In the genomic region with DNA sequence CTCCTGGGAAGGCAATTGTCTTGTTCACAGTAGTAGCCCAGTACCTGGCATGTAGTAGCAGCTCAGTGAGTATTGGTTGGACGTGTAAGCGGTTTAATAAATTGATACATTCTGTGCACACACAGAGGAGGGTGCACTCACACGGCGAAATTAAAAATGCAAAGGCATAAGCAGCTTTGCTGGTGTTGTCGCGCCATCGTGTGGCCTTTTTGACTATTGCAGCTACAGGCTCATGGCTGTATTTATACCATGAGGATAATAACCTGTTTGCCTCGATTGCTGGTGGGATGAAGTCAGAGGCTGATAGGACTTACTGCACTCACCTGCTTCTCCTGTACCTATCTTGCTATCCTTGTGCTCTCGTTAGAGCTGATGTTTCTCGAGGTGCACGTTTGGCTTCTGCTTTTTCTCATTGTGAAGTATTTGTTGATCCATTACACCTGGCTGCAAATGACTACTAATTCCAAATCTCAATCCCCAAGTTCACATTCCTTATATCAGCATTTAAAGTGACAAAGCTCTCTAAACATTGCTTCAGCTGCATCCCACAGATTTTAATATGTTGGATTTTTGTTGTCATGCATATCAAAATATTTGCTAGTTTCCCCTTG, we compare ENCODE assay signal across 8 cellular contexts.
DNase-seq lines count a peak whose midpoint lies in the region; ATAC-seq, FAIRE-seq and TF ChIP-seq lines count a peak whose summit lies in the region.

No MANE protein-coding gene starts in this region.

- H3K36me3 ChIP-seq in liver (ENCODE audit: control insufficient read depth in 4 of 4, insufficient read depth in 3 of 4, low read depth in 1 of 4, low read length in 3 of 4): no peaks in the 10 kb centered on the region

- POLR2A ChIA-PET in activated B cell treated with CpG ODN at 0.5 μM for 24 hours (lab: Charles Lee): no interaction called here

- DNase-seq in NCI-H2196 (lab: John Stamatoyannopoulos, UW; ENCODE audit: unreplicated experiment) (peak; percentile 69), activated B cell treated with CpG ODN at 0.5 μM for 24 hours (peak; percentile 26), chondrocyte (ENCODE audit: low spot score) (no peak)
- peak; percentile 10 for DNase-seq in stimulated activated CD8-positive, alpha-beta memory T cell treated with anti-CD3 and anti-CD28 coated beads, Interleukin-12 subunit alpha, Interleukin-12 subunit beta, amount 100 ng/mL, for 24 hours (ENCODE audit: extremely low read depth)

- ATAC-seq in GM18499 (IDR thresholded peaks at IDR 0.05; ENCODE audit: insufficient read depth, unreplicated experiment) (peak; percentile 69), HG03060 (IDR thresholded peaks at IDR 0.05; ENCODE audit: low read depth, unreplicated experiment) (peak; percentile 85), activated B cell treated with CpG ODN at 0.5 μM for 24 hours (ENCODE audit: low read depth) (peak; percentile 45)

- no peak for TF ChIP-seq CTCF in activated B cell treated with CpG ODN at 0.5 μM for 24 hours (IDR thresholded peaks at IDR 0.05)
- peak; percentile 96 for TF ChIP-seq CTCF in chondrocyte (IDR thresholded peaks at IDR 0.05)
- peak; percentile 92 for TF ChIP-seq CTCF in liver (IDR thresholded peaks at IDR 0.05; ENCODE audit: low read depth, low read length, missing input control)

- TF ChIP-seq RAD21 in liver (IDR thresholded peaks at IDR 0.05): peak; percentile 92 to 95

- no peaks in the 10 kb centered on the region for H3K4me1 ChIP-seq in liver (ENCODE audit: control insufficient read depth in 4 of 4, insufficient read depth in 4 of 4, low read length in 3 of 4)

- no peaks in the 10 kb centered on the region for H3K36me3 Mint-ChIP-seq in activated B cell treated with CpG ODN at 0.5 μM for 24 hours (ENCODE audit: low read depth)
- peaks cover 4% of the 10 kb centered on the region for H3K36me3 Mint-ChIP-seq in chondrocyte (ENCODE audit: low read depth)

- H3K27ac Mint-ChIP-seq in activated B cell treated with CpG ODN at 0.5 μM for 24 hours (no peak overlapping the region), chondrocyte (ENCODE audit: unreplicated experiment) (no peak overlapping the region)

- peak; percentile 81 for FAIRE-seq in A204.1 (lab: Jason Lieb, UNC)

- peaks cover 0 to under 1% (median 0%) of the 10 kb centered on the region in 4 donors for H3K27me3 ChIP-seq in liver (ENCODE audit: control insufficient read depth in 4 of 4, insufficient read depth in 4 of 4, low read length in 3 of 4)

- intact Hi-C loops in activated B cell treated with CpG ODN at 0.5 μM for 24 hours (cut with micrococcal nuclease): loop anchor here (1.0 to 2.0 kb wide), 3 partner anchors 221 to 377 kb away; no protein-coding TSS in a partner anchor

- H3K4me1 Mint-ChIP-seq in activated B cell treated with CpG ODN at 0.5 μM for 24 hours (peaks cover 5% of the 10 kb centered on the region), chondrocyte (ENCODE audit: low read depth) (peaks cover 11% of the 10 kb centered on the region)

- H3K27me3 Mint-ChIP-seq in activated B cell treated with CpG ODN at 0.5 μM for 24 hours (peaks cover 13% of the 10 kb centered on the region), chondrocyte (ENCODE audit: low read depth) (peaks cover 14% of the 10 kb centered on the region)

- 2% methylated on average over 11 of the region's 11 CpGs for WGBS in liver

- H3K9ac ChIP-seq in liver (ENCODE audit: low read depth in 1 of 2, low read length in 2 of 2): no peak overlapping the region

- no peak overlapping the region for H3K4me3 ChIP-seq in liver (ENCODE audit: low read depth in 1 of 3, low read length in 3 of 3)

- H3K4me3 Mint-ChIP-seq in activated B cell treated with CpG ODN at 0.5 μM for 24 hours (peak overlapping the region; percentile 32), chondrocyte (ENCODE audit: unreplicated experiment) (no peak overlapping the region)

- H3K9me3 Mint-ChIP-seq in activated B cell treated with CpG ODN at 0.5 μM for 24 hours: peaks cover 15% of the 10 kb centered on the region
- H3K9me3 Mint-ChIP-seq in chondrocyte (ENCODE audit: low read depth): peaks cover 11% of the 10 kb centered on the region

- peaks cover 0 to 7% (median 6%) of the 10 kb centered on the region in 4 donors for H3K9me3 ChIP-seq in liver (ENCODE audit: control insufficient read depth in 4 of 4, low read length in 3 of 4)

- H3K27ac ChIP-seq in liver (ENCODE audit: low read depth in 1 of 2, low read length in 2 of 2): no peak overlapping the region

- CTCF ChIA-PET in activated B cell treated with CpG ODN at 0.5 μM for 24 hours (lab: Charles Lee): interaction anchor here (0.8 to 2.3 kb wide), 7 partner anchors 8 to 376 kb away, joined by 3 to 10 read pairs (median 3); no protein-coding TSS in a partner anchor

TF ChIP-seq in liver, 16 proteins besides CTCF, POLR2A, EP300 and RAD21:
- TF ChIP-seq FOXA1 (IDR thresholded peaks at IDR 0.05) (no peak), YY1 (IDR thresholded peaks at IDR 0.05) (no peak), RXRA (IDR thresholded peaks at IDR 0.05) (no peak), TAF1 (conservative IDR thresholded peaks at IDR 0.05) (no peak), FOXA2 (IDR thresholded peaks at IDR 0.05) (no peak), EGR1 (IDR thresholded peaks at IDR 0.05; ENCODE audit: low read depth in 2 of 2) (no peak), NR2F2 (IDR thresholded peaks at IDR 0.05) (no peak), GABPA (IDR thresholded peaks at IDR 0.05 in 1 of 2, conservative IDR thresholded peaks at IDR 0.05 in 1 of 2) (no peak), HNF4A (conservative IDR thresholded peaks at IDR 0.05) (no peak), JUND (IDR thresholded peaks at IDR 0.05) (no peak)
- TF ChIP-seq, protein P1, sequence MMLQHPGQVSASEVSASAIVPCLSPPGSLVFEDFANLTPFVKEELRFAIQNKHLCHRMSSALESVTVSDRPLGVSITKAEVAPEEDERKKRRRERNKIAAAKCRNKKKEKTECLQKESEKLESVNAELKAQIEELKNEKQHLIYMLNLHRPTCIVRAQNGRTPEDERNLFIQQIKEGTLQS (IDR thresholded peaks at IDR 0.05): no peak
- TF ChIP-seq, protein P2, sequence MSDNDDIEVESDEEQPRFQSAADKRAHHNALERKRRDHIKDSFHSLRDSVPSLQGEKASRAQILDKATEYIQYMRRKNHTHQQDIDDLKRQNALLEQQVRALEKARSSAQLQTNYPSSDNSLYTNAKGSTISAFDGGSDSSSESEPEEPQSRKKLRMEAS (IDR thresholded peaks at IDR 0.05): no peak
- TF ChIP-seq, protein P3, sequence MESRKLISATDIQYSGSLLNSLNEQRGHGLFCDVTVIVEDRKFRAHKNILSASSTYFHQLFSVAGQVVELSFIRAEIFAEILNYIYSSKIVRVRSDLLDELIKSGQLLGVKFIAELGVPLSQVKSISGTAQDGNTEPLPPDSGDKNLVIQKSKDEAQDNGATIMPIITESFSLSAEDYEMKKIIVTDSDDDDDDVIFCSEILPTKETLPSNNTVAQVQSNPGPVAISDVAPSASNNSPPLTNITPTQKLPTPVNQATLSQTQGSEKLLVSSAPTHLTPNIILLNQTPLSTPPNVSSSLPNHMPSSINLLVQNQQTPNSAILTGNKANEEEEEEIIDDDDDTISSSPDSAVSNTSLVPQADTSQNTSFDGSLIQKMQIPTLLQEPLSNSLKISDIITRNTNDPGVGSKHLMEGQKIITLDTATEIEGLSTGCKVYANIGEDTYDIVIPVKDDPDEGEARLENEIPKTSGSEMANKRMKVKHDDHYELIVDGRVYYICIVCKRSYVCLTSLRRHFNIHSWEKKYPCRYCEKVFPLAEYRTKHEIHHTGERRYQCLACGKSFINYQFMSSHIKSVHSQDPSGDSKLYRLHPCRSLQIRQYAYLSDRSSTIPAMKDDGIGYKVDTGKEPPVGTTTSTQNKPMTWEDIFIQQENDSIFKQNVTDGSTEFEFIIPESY (IDR thresholded peaks at IDR 0.05): no peak
